In genomic region chr16:69329369-69330285, GRCh38 we compare ENCODE assay signal across 8 cellular contexts. TPM values are rescaled to one million over a fixed set of nuclear protein-coding genes. Genes with fewer than 3 reads are reported as not detected.
A peak's percentile ranks its signal among the peaks of the same experiment; 100 is the strongest.
DNase-seq lines count a peak whose midpoint lies in the region; ATAC-seq and TF ChIP-seq lines count a peak whose summit lies in the region.

No MANE protein-coding gene starts in this region.

- H3K4me2 ChIP-seq in DOHH2 (ENCODE audit: low read length): peak overlapping the region; percentile 99

- intact Hi-C loops in activated T-helper 2 cell treated with anti-CD3 and anti-CD28 coated beads, Interferon-gamma antibody, Interleukin-2, Interleukin-4, amounts not matched to agents 10 μg/mL and 5 μg/mL and 100 μg/mL, durations not matched to agents 14 hours and 24 hours and 36 hours (cut with micrococcal nuclease): loop anchor here (1.0 kb wide), 2 partner anchors 10 to 18 kb away; partner anchors contain the start of genes COG8, NIP7 and VPS4A
- intact Hi-C loops in heart right ventricle (cut with DNase I): no loop called here

- no peaks in the 10 kb centered on the region for H3K9me2 ChIP-seq in DOHH2 (replicated peaks; ENCODE audit: control insufficient read depth, low read length)

- no peak overlapping the region for H3K27ac Mint-ChIP-seq in activated T-helper 2 cell treated with anti-CD3 and anti-CD28 coated beads, Interferon-gamma antibody, Interleukin-2, Interleukin-4, amounts not matched to agents 10 μg/mL and 5 μg/mL and 100 μg/mL, durations not matched to agents 14 hours and 24 hours and 36 hours

- H3K4me3 ChIP-seq in DOHH2 (ENCODE audit: low read length) (peak overlapping the region; percentile 96), LNCaP clone FGC (ENCODE audit: low read depth, low read length) (peak overlapping the region; percentile 90), heart right ventricle (peak overlapping the region; percentile 69 to 99 (median 90))

- no peaks in the 10 kb centered on the region for H3K27me3 ChIP-seq in DOHH2 (ENCODE audit: control insufficient read depth, low read length)
- H3K27me3 ChIP-seq in heart right ventricle: no peaks in the 10 kb centered on the region

- peaks cover 31% of the 10 kb centered on the region for H3K4me1 Mint-ChIP-seq in activated T-helper 2 cell treated with anti-CD3 and anti-CD28 coated beads, Interferon-gamma antibody, Interleukin-2, Interleukin-4, amounts not matched to agents 10 μg/mL and 5 μg/mL and 100 μg/mL, durations not matched to agents 14 hours and 24 hours and 36 hours (ENCODE audit: low read depth)

- H3K79me2 ChIP-seq in DOHH2 (ENCODE audit: control insufficient read depth, low read length): peaks cover 78% of the 10 kb centered on the region

- 6 to 7% methylated on average over 76 to 77 of the region's 77 CpGs for WGBS in heart right ventricle, 2 donors

- peak overlapping the region; percentile 81 for H3K4me3 Mint-ChIP-seq in activated T-helper 2 cell treated with anti-CD3 and anti-CD28 coated beads, Interferon-gamma antibody, Interleukin-2, Interleukin-4, amounts not matched to agents 10 μg/mL and 5 μg/mL and 100 μg/mL, durations not matched to agents 14 hours and 24 hours and 36 hours (ENCODE audit: low read depth)

- H3K36me3 ChIP-seq in DOHH2 (ENCODE audit: control insufficient read depth, low read length) (peaks cover 83% of the 10 kb centered on the region), heart right ventricle (peaks cover 0 to 74% (median 46%) of the 10 kb centered on the region in 9 donors)

- DNase-seq in LNCaP clone FGC (ENCODE audit: low read depth): no peak
- no peak for DNase-seq in activated T-helper 2 cell treated with anti-CD3 and anti-CD28 coated beads, Interferon-gamma antibody, Interleukin-2, Interleukin-4, amounts not matched to agents 10 μg/mL and 5 μg/mL and 100 μg/mL, durations not matched to agents 14 hours and 24 hours and 36 hours (ENCODE audit: low spot score)
- DNase-seq in heart right ventricle: peak in 1 of 2 donors; percentile 39
- DNase-seq in retina: peak; percentile 48
- no peak for DNase-seq in NCI-H1436 (lab: John Stamatoyannopoulos, UW)
- DNase-seq in occipital lobe (lab: John Stamatoyannopoulos, UW): no peak

- H3K27ac ChIP-seq in DOHH2 (ENCODE audit: low read depth, low read length) (peak overlapping the region; percentile 66), heart right ventricle (peak overlapping the region in 9 of 10 donors; percentile 88 to 97 (median 92))

- ATAC-seq in GM21576 (IDR thresholded peaks at IDR 0.05; ENCODE audit: unreplicated experiment) (peak; percentile 23), heart right ventricle (peak in 6 of 8 donors; percentile 7 to 53 (median 13))

- no peaks in the 10 kb centered on the region for H3K9me3 ChIP-seq in DOHH2 (ENCODE audit: control insufficient read depth, insufficient read depth, low read length)
- no peaks in the 10 kb centered on the region for H3K9me3 ChIP-seq in heart right ventricle

- H3K9me3 Mint-ChIP-seq in activated T-helper 2 cell treated with anti-CD3 and anti-CD28 coated beads, Interferon-gamma antibody, Interleukin-2, Interleukin-4, amounts not matched to agents 10 μg/mL and 5 μg/mL and 100 μg/mL, durations not matched to agents 14 hours and 24 hours and 36 hours: no peaks in the 10 kb centered on the region

- peaks cover 20% of the 10 kb centered on the region for H3F3A ChIP-seq in DOHH2 (ENCODE audit: control insufficient read depth, insufficient read depth)

- peaks cover 23% of the 10 kb centered on the region; the same call in 1 of the 2 replicates for H4K20me1 ChIP-seq in DOHH2 (ENCODE audit: control insufficient read depth, insufficient read depth, low read depth, low read length)

- H3K27me3 Mint-ChIP-seq in activated T-helper 2 cell treated with anti-CD3 and anti-CD28 coated beads, Interferon-gamma antibody, Interleukin-2, Interleukin-4, amounts not matched to agents 10 μg/mL and 5 μg/mL and 100 μg/mL, durations not matched to agents 14 hours and 24 hours and 36 hours (ENCODE audit: low read depth): no peaks in the 10 kb centered on the region

- TF ChIP-seq CTCF in DOHH2 (IDR thresholded peaks at IDR 0.05; ENCODE audit: low read depth, low read length, poor library complexity, severe bottlenecking): no peak
- no peak for TF ChIP-seq CTCF in LNCaP clone FGC (IDR thresholded peaks at IDR 0.05; ENCODE audit: control insufficient read depth, extremely low read depth, insufficient read depth)
- no peak for TF ChIP-seq CTCF in heart right ventricle (IDR thresholded peaks at IDR 0.05)

- peaks cover 69% of the 10 kb centered on the region for H3K36me3 Mint-ChIP-seq in activated T-helper 2 cell treated with anti-CD3 and anti-CD28 coated beads, Interferon-gamma antibody, Interleukin-2, Interleukin-4, amounts not matched to agents 10 μg/mL and 5 μg/mL and 100 μg/mL, durations not matched to agents 14 hours and 24 hours and 36 hours (ENCODE audit: low read depth)

- peaks cover 52% of the 10 kb centered on the region for H3K4me1 ChIP-seq in DOHH2 (ENCODE audit: control insufficient read depth, low read length)
- peaks cover 3 to 59% (median 52%) of the 10 kb centered on the region in 9 donors for H3K4me1 ChIP-seq in heart right ventricle

RNA-seq across cellular contexts. Expression of gene PDF, which starts 0.8 kb away (rescaled TPM):
- total RNA-seq in activated T-helper 2 cell treated with anti-CD3 and anti-CD28 coated beads, Interferon-gamma antibody, Interleukin-2, Interleukin-4, amounts not matched to agents 10 μg/mL and 5 μg/mL and 100 μg/mL, durations not matched to agents 14 hours and 24 hours and 36 hours: 15.5 and 17.8 TPM in 2 replicates
- total RNA-seq in heart right ventricle (10 to 100 TPM in 1 of 10 donors, 1 to 10 TPM in 9; 3.9 to 10.7 (median 5.4) TPM), occipital lobe (9.5 TPM)
- polyA plus RNA-seq in heart right ventricle: 1 to 10 TPM; 2.0 to 9.9 TPM

RNA-seq across cellular contexts. Expression of gene COG8, which starts 9.7 kb away (rescaled TPM):
- 41.5 and 42.9 TPM in 2 replicates for total RNA-seq in activated T-helper 2 cell treated with anti-CD3 and anti-CD28 coated beads, Interferon-gamma antibody, Interleukin-2, Interleukin-4, amounts not matched to agents 10 μg/mL and 5 μg/mL and 100 μg/mL, durations not matched to agents 14 hours and 24 hours and 36 hours
- total RNA-seq in heart right ventricle (10 to 100 TPM; 20.0 to 29.1 (median 23.7) TPM), occipital lobe (51.6 TPM)
- polyA plus RNA-seq in heart right ventricle: 10 to 100 TPM; 15.7 to 16.8 TPM

RNA-seq across cellular contexts. Expression of gene NIP7, which starts 9.9 kb away (rescaled TPM):
- 60.5 and 60.8 TPM in 2 replicates for total RNA-seq in activated T-helper 2 cell treated with anti-CD3 and anti-CD28 coated beads, Interferon-gamma antibody, Interleukin-2, Interleukin-4, amounts not matched to agents 10 μg/mL and 5 μg/mL and 100 μg/mL, durations not matched to agents 14 hours and 24 hours and 36 hours
- 10 to 100 TPM in 1 of 10 donors, 1 to 10 TPM in 9; 6.1 to 15.8 (median 7.8) TPM for total RNA-seq in heart right ventricle
- polyA plus RNA-seq in heart right ventricle: 1 to 10 TPM; 8.0 to 8.2 TPM
- total RNA-seq in occipital lobe: 14.2 TPM

RNA-seq across cellular contexts. Expression of gene VPS4A, which starts 18.5 kb away (rescaled TPM):
- total RNA-seq in activated T-helper 2 cell treated with anti-CD3 and anti-CD28 coated beads, Interferon-gamma antibody, Interleukin-2, Interleukin-4, amounts not matched to agents 10 μg/mL and 5 μg/mL and 100 μg/mL, durations not matched to agents 14 hours and 24 hours and 36 hours: 34.6 and 36.3 TPM in 2 replicates
- total RNA-seq in heart right ventricle: 10 to 100 TPM; 24.2 to 35.1 (median 27.7) TPM
- 10 to 100 TPM; 38.8 to 44.6 TPM for polyA plus RNA-seq in heart right ventricle
- 34.6 TPM for total RNA-seq in occipital lobe

RNA-seq across cellular contexts. Expression of gene TMED6, which starts 22.0 kb away (rescaled TPM):
- total RNA-seq in activated T-helper 2 cell treated with anti-CD3 and anti-CD28 coated beads, Interferon-gamma antibody, Interleukin-2, Interleukin-4, amounts not matched to agents 10 μg/mL and 5 μg/mL and 100 μg/mL, durations not matched to agents 14 hours and 24 hours and 36 hours: 1.8 and 1.9 TPM in 2 replicates
- total RNA-seq in heart right ventricle (under 1 TPM in 4 of 10 donors, not detected in 6; 0.32 to 0.41 (median 0.38) TPM), occipital lobe (not detected)
- polyA plus RNA-seq in heart right ventricle: under 1 TPM in 1 of 2 donors, not detected in 1; 0.37 TPM
